20 cellular contexts compared by ENCODE assay signal in the genomic region with DNA sequence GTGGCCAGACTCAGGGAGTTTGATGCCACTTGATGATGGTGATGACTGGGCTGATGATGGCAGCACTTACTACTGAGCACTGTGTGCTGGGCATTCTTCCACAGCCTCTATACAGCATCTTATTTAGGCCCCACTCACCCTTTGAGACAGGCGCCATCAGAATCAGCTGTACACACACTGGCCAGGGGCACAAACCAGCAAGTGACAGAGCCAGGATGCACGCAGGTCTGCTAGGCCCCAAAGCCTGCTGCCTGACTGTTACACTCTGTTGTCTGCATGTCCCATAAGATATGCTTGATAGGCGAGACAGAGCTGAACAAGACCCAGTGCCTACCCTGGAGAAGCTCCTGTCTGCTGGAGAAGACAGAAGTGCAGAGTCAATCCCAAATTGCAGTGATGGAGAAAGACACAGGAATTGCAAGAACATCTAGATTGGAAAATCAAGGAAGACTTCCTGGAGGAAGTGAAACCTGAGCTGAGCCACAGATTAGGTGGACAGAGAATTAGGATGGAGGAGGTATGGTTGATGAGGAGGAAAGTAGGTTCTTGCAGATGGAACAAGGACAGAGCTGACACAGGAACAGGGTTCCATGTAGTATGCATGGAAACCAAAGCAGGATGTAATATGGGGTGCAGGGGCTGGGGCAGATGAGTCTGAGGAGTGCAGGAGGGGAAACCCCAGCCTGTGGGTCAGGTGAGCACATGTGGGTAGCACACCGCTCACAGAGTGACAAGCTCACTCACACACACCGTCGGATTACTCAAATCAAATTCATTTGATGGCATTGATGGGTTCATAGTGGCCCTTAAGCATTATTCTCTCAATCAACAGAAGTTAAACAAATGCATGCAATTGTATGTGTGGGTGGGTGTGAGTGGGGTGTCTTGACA.
DNase-seq lines count a peak whose midpoint lies in the region; ATAC-seq, FAIRE-seq and TF ChIP-seq lines count a peak whose summit lies in the region.
"Had no signal": no experiment of that assay in that cellular context is flagged by ENCODE, and none has a peak within 500 bp of the region (broad histone marks: within the 10 kb centered on the region; RNA-seq: fewer than 3 reads in every experiment).

No MANE protein-coding gene starts in this region.

- intact Hi-C loops in kidney (cut with DNase I), result no loop called here

- no peak overlapping the region for H3K27ac Mint-ChIP-seq in activated CD8-positive, alpha-beta memory T cell treated with anti-CD3 and anti-CD28 coated beads, Interleukin-2, amount 10 ng/mL, durations not matched to agents 7 days and 5 days
- peak overlapping the region; percentile 7 for H3K27ac Mint-ChIP-seq in endothelial cell (ENCODE audit: unreplicated experiment)
- H3K27ac Mint-ChIP-seq: HFFc6 had no signal

- peak; percentile 83 for ATAC-seq in activated CD8-positive, alpha-beta memory T cell treated with anti-CD3 and anti-CD28 coated beads, Interleukin-2, amount 10 ng/mL, durations not matched to agents 7 days and 5 days
- ATAC-seq in A549 (no peak), GM21619 (IDR thresholded peaks at IDR 0.05; ENCODE audit: unreplicated experiment) (no peak)

- no peaks in the 10 kb centered on the region for H3K27me3 ChIP-seq in small intestine (ENCODE audit: control insufficient read depth in 2 of 2, insufficient read depth in 2 of 2, low read length in 2 of 2)

- no peaks in the 10 kb centered on the region for H3K36me3 Mint-ChIP-seq in activated CD8-positive, alpha-beta memory T cell treated with anti-CD3 and anti-CD28 coated beads, Interleukin-2, amount 10 ng/mL, durations not matched to agents 7 days and 5 days
- H3K36me3 Mint-ChIP-seq in endothelial cell (ENCODE audit: low read depth, unreplicated experiment), result peaks cover 7% of the 10 kb centered on the region

- H3K9me3 ChIP-seq in A549 (no peaks in the 10 kb centered on the region), HEK293 (ENCODE audit: control insufficient read depth, insufficient read depth, low read depth, low read length) (no peaks in the 10 kb centered on the region), kidney (ENCODE audit: control insufficient read depth in 1 of 2, low read length in 2 of 2) (no peaks in the 10 kb centered on the region), small intestine (ENCODE audit: control insufficient read depth, low read depth) (no peaks in the 10 kb centered on the region)
- H3K9me3 ChIP-seq: Caco-2 had no signal

- no peaks in the 10 kb centered on the region for H3K27me3 Mint-ChIP-seq in activated CD8-positive, alpha-beta memory T cell treated with anti-CD3 and anti-CD28 coated beads, Interleukin-2, amount 10 ng/mL, durations not matched to agents 7 days and 5 days
- H3K27me3 Mint-ChIP-seq in endothelial cell (ENCODE audit: unreplicated experiment), result peaks cover 8% of the 10 kb centered on the region

- no peak overlapping the region for H3K9ac ChIP-seq in kidney (ENCODE audit: low read length in 2 of 2)
- H3K9ac ChIP-seq: KMS-11 had no signal

- peaks cover 12% of the 10 kb centered on the region for H3K4me1 Mint-ChIP-seq in activated CD8-positive, alpha-beta memory T cell treated with anti-CD3 and anti-CD28 coated beads, Interleukin-2, amount 10 ng/mL, durations not matched to agents 7 days and 5 days
- H3K4me1 Mint-ChIP-seq in endothelial cell (ENCODE audit: unreplicated experiment), result peaks cover 4% of the 10 kb centered on the region

- H3K4me3 ChIP-seq in A549 (no peak overlapping the region), HEK293 (ENCODE audit: low read depth, low read length) (no peak overlapping the region), kidney (ENCODE audit: low read length in 2 of 2) (no peak overlapping the region), small intestine (ENCODE audit: low read depth in 1 of 2, low read length in 2 of 2) (no peak overlapping the region)

- no peak for TF ChIP-seq EP300 in A549 (IDR thresholded peaks at IDR 0.05)

- H3K27ac ChIP-seq in A549 (no peak overlapping the region), HEK293 (ENCODE audit: extremely low read depth, low read depth, low read length) (no peak overlapping the region), kidney (ENCODE audit: low read depth in 2 of 2, low read length in 2 of 2) (no peak overlapping the region), small intestine (ENCODE audit: low read depth in 1 of 2, low read length in 1 of 2) (no peak overlapping the region)
- H3K27ac ChIP-seq: C4-2B, KMS-11 had no signal

- CTCF ChIA-PET in activated CD8-positive, alpha-beta memory T cell treated with anti-CD3 and anti-CD28 coated beads, Interleukin-2, amount 10 ng/mL, durations not matched to agents 7 days and 5 days (lab: Charles Lee), result interaction anchor here (0.6 to 1.2 kb wide), 3 partner anchors 11 to 176 kb away, joined by 3 read pairs; no protein-coding TSS in a partner anchor
- CTCF ChIA-PET in A549 (lab: Yijun Ruan, JAX), result interaction anchor here (1.3 to 3.4 kb wide), 4 partner anchors 9 to 184 kb away, joined by 3 to 13 read pairs (median 4); no protein-coding TSS in a partner anchor
- CTCF ChIA-PET in HEK293 (lab: Yijun Ruan, JAX), result interaction anchor here (0.7 to 1.4 kb wide), 4 partner anchors 26 to 300 kb away, joined by 3 to 6 read pairs (median 3); no protein-coding TSS in a partner anchor

- WGBS in A549 (ENCODE audit: missing lambda C conversion rate), result 94% methylated on average over 6 of the region's 6 CpGs
- 87 to 94% (median 88%) methylated on average over 6 of the region's 6 CpGs for WGBS in small intestine, 3 donors

- TF ChIP-seq CTCF in A549 (IDR thresholded peaks at IDR 0.05) (no peak), HEK293 (tag by site-specific recombination; IDR thresholded peaks at IDR 0.05) (no peak), endothelial cell (IDR thresholded peaks at IDR 0.05; ENCODE audit: unreplicated experiment) (no peak), kidney (IDR thresholded peaks at IDR 0.05; ENCODE audit: borderline replicate concordance, extremely low read depth, insufficient read depth) (no peak)

- POLR2A ChIA-PET in A549 (lab: Yijun Ruan, JAX), result no interaction called here
- POLR2A ChIA-PET in HEK293 (lab: Yijun Ruan, JAX), result no interaction called here

- H3K9me3 Mint-ChIP-seq in activated CD8-positive, alpha-beta memory T cell treated with anti-CD3 and anti-CD28 coated beads, Interleukin-2, amount 10 ng/mL, durations not matched to agents 7 days and 5 days (ENCODE audit: low read depth), result no peaks in the 10 kb centered on the region
- no peaks in the 10 kb centered on the region for H3K9me3 Mint-ChIP-seq in endothelial cell (ENCODE audit: unreplicated experiment)
- H3K9me3 Mint-ChIP-seq: HFFc6 had no signal

- H3K36me3 ChIP-seq in HEK293 (ENCODE audit: control insufficient read depth in 2 of 2, insufficient read depth in 1 of 2, low read length in 2 of 2), result no peaks in the 10 kb centered on the region
- peaks cover 0 to 2% of the 10 kb centered on the region in 2 donors for H3K36me3 ChIP-seq in kidney (ENCODE audit: control insufficient read depth in 1 of 2, insufficient read depth in 2 of 2, low read length in 2 of 2)
- no peaks in the 10 kb centered on the region for H3K36me3 ChIP-seq in small intestine (ENCODE audit: control insufficient read depth in 2 of 2, insufficient read depth in 2 of 2, low read length in 2 of 2)

- TF ChIP-seq POLR2A in A549 (IDR thresholded peaks at IDR 0.05; ENCODE audit: low read length), result no peak

- H3K4me1 ChIP-seq in A549, result peaks cover 8% of the 10 kb centered on the region; the same call in 2 of the 3 replicates
- H3K4me1 ChIP-seq in HEK293 (ENCODE audit: control insufficient read depth, insufficient read depth, low read length), result peaks cover 14% of the 10 kb centered on the region
- H3K4me1 ChIP-seq in kidney (ENCODE audit: control insufficient read depth in 1 of 2, insufficient read depth in 1 of 2, low read depth in 1 of 2, low read length in 2 of 2), result no peaks in the 10 kb centered on the region
- H3K4me1 ChIP-seq in small intestine (ENCODE audit: control insufficient read depth in 2 of 2, insufficient read depth in 1 of 2, low read depth in 1 of 2, low read length in 1 of 2), result no peaks in the 10 kb centered on the region
- H3K4me1 ChIP-seq: Caco-2 had no signal

- TF ChIP-seq RAD21 in A549 (conservative IDR thresholded peaks at IDR 0.05 in 1 of 2, IDR thresholded peaks at IDR 0.05 in 1 of 2), result no peak

- no peak for FAIRE-seq in A549 (lab: Jason Lieb, UNC)
- FAIRE-seq in kidney (lab: Jason Lieb, UNC), result no peak
- no peak for FAIRE-seq in small intestine (lab: Jason Lieb, UNC)
- FAIRE-seq: H1, HepG2 had no signal

- no peak overlapping the region for H3K4me2 ChIP-seq in A549
- H3K4me2 ChIP-seq: KMS-11 had no signal

- DNase-seq in activated CD8-positive, alpha-beta memory T cell treated with anti-CD3 and anti-CD28 coated beads, Interleukin-2, amount 10 ng/mL, durations not matched to agents 7 days and 5 days, result peak; percentile 66
- no peak for DNase-seq in activated CD8-positive, alpha-beta memory T cell treated with anti-CD3 and anti-CD28 coated beads, Interleukin-2, amount 50 U/mL, for 48 hours
- DNase-seq in A549 (ENCODE audit: low read depth in 1 of 2, low spot score in 1 of 2) (no peak), endothelial cell (ENCODE audit: low spot score) (no peak), kidney (no peak), small intestine (no peak)
- DNase-seq: Caco-2, DMS153, HFFc6, NCI-H1436, NCI-H2029 treated with DMSO at 0.1 percent for 48 hours, NCI-H748 treated with DMSO at 0.1 percent for 48 hours, OCI-M1, RPMI8226 had no signal

- H3K4me3 Mint-ChIP-seq in activated CD8-positive, alpha-beta memory T cell treated with anti-CD3 and anti-CD28 coated beads, Interleukin-2, amount 10 ng/mL, durations not matched to agents 7 days and 5 days, result no peak overlapping the region
- peak overlapping the region; percentile 40 for H3K4me3 Mint-ChIP-seq in endothelial cell (ENCODE audit: unreplicated experiment)
- H3K4me3 Mint-ChIP-seq: HFFc6 had no signal

TF ChIP-seq in A549, 52 proteins besides CTCF, POLR2A, EP300 and RAD21 (continues in another document):
- TF ChIP-seq ZFP36 (IDR thresholded peaks at IDR 0.05; ENCODE audit: borderline replicate concordance, partially characterized antibody) (peak; percentile 52), E2F6 (IDR thresholded peaks at IDR 0.05; ENCODE audit: borderline replicate concordance, low read depth) (no peak)
